Comparison of ENCODE assay signal across 8 cellular contexts in genomic region chr9:111525056-111525977, GRCh38. TPM values are rescaled to one million over a fixed set of nuclear protein-coding genes. Genes with fewer than 3 reads are reported as not detected.
DNase-seq lines count a peak whose midpoint lies in the region; ATAC-seq, FAIRE-seq and TF ChIP-seq lines count a peak whose summit lies in the region.

ZNF483 (plus strand) TSS chr9:111525179; CDS start chr9:111527396, 2,217 bp downstream.

- POLR2A ChIA-PET in naive thymus-derived CD4-positive, alpha-beta T cell (lab: Charles Lee): interaction anchor here (0.6 to 1.0 kb wide), 2 partner anchors 42 to 1326 kb away, joined by 3 to 11 read pairs; partner anchors contain the start of gene ECPAS

- no peak for FAIRE-seq in RCC 7860 (lab: Jason Lieb, UNC)

- peaks cover 4 to 6% of the 10 kb centered on the region in 2 donors for H3K4me1 ChIP-seq in naive thymus-derived CD4-positive, alpha-beta T cell (ENCODE audit: control insufficient read depth in 2 of 2, insufficient read depth in 2 of 2, low read length in 2 of 2)

- peak within 1 kb of the TSS; percentile 90 to 99 (median 96) for H3K27ac Mint-ChIP-seq in naive thymus-derived CD4-positive, alpha-beta T cell

- peak; percentile 83 for DNase-seq in DMS153 treated with DMSO at 0.1 percent for 48 hours (lab: John Stamatoyannopoulos, UW; ENCODE audit: unreplicated experiment)
- peak; percentile 43 for DNase-seq in RCC 7860 (ENCODE audit: low spot score)
- DNase-seq in activated gamma-delta T cell treated with Interleukin-2 at 50 U/mL for 16 hours: peak; percentile 60
- DNase-seq in fibroblast of the aortic adventitia (ENCODE audit: low read depth): peak; percentile 72
- peak; percentile 60 to 89 (median 75) for DNase-seq in naive thymus-derived CD4-positive, alpha-beta T cell
- peak; percentile 20 to 49 for DNase-seq in stimulated activated CD8-positive, alpha-beta memory T cell treated with anti-CD3 and anti-CD28 coated beads, Interleukin-7, amount 100 ng/mL, for 1 hour (ENCODE audit: low read depth in 2 of 2)
- no peak for DNase-seq in SKM-1 (lab: John Stamatoyannopoulos, UW; ENCODE audit: unreplicated experiment)

- no peaks in the 10 kb centered on the region for H3K27me3 ChIP-seq in naive thymus-derived CD4-positive, alpha-beta T cell (ENCODE audit: control insufficient read depth in 2 of 2, insufficient read depth in 2 of 2, low read length in 2 of 2)

- H3K4me3 ChIP-seq in fibroblast of the aortic adventitia (ENCODE audit: low read depth, low read length): peak within 1 kb of the TSS; percentile 88
- H3K4me3 ChIP-seq in naive thymus-derived CD4-positive, alpha-beta T cell (ENCODE audit: low read length): peak within 1 kb of the TSS; percentile 84

- H3K27me3 Mint-ChIP-seq in naive thymus-derived CD4-positive, alpha-beta T cell: peaks cover 0 to 15% (median 5%) of the 10 kb centered on the region in 5 donors

- peak within 1 kb of the TSS; percentile 86 for H3K27ac ChIP-seq in naive thymus-derived CD4-positive, alpha-beta T cell (ENCODE audit: low read depth, low read length)

- no peaks in the 10 kb centered on the region for H3K9me3 ChIP-seq in naive thymus-derived CD4-positive, alpha-beta T cell (ENCODE audit: control insufficient read depth in 2 of 3, low read length in 3 of 3)

- peaks cover 16 to 31% (median 21%) of the 10 kb centered on the region in 7 donors for H3K4me1 Mint-ChIP-seq in naive thymus-derived CD4-positive, alpha-beta T cell

- CTCF ChIA-PET in naive thymus-derived CD4-positive, alpha-beta T cell (lab: Charles Lee): no interaction called here

- peaks cover 5 to 29% (median 22%) of the 10 kb centered on the region in 5 donors for H3K36me3 Mint-ChIP-seq in naive thymus-derived CD4-positive, alpha-beta T cell

- peaks cover 0 to 15% (median 0%) of the 10 kb centered on the region in 3 experiments for H3K36me3 ChIP-seq in naive thymus-derived CD4-positive, alpha-beta T cell (ENCODE audit: control insufficient read depth in 2 of 3, insufficient read depth in 3 of 3, low read length in 3 of 3)

- intact Hi-C loops in naive thymus-derived CD4-positive, alpha-beta T cell (cut with micrococcal nuclease): loop anchor here (1.0 to 10.0 kb wide), 6 partner anchors 41 to 1271 kb away; partner anchors contain the start of genes DNAJC25 (in 2 of the 2), ECPAS (in 1 of the 2), PTGR1 (in 1 of the 2) and TXN (in 1 of the 2)

- peak; percentile 59 for ATAC-seq in HG03442 (IDR thresholded peaks at IDR 0.05; ENCODE audit: unreplicated experiment)
- peak; percentile 90 for ATAC-seq in naive thymus-derived CD4-positive, alpha-beta T cell

- no peak for TF ChIP-seq CTCF in fibroblast of the aortic adventitia (IDR thresholded peaks at IDR 0.05; ENCODE audit: insufficient read depth, low read length)

- peak within 1 kb of the TSS; percentile 86 to 98 (median 92) for H3K4me3 Mint-ChIP-seq in naive thymus-derived CD4-positive, alpha-beta T cell

- peaks cover 0 to 23% (median 6%) of the 10 kb centered on the region in 11 donors for H3K9me3 Mint-ChIP-seq in naive thymus-derived CD4-positive, alpha-beta T cell

RNA-seq across cellular contexts. Expression of gene ZNF483, which starts in this region (rescaled TPM):
- 2.6 and 8.8 TPM in 2 replicates for total RNA-seq in fibroblast of the aortic adventitia (ENCODE audit: low replicate concordance)
- 10 to 100 TPM in 4 of 5 experiments, 1 to 10 TPM in 1; 3.0 to 37.1 (median 16.0) TPM for total RNA-seq in naive thymus-derived CD4-positive, alpha-beta T cell
- 1 to 10 TPM; 6.8 to 8.3 TPM for polyA plus RNA-seq in naive thymus-derived CD4-positive, alpha-beta T cell
